ENCODE assay signal across 7 cellular contexts in genomic region chr1:151720974-151721787, GRCh38. TPM values are rescaled to one million over a fixed set of nuclear protein-coding genes. Genes with fewer than 3 reads are reported as not detected.
DNase-seq lines count a peak whose midpoint lies in the region; ATAC-seq and TF ChIP-seq lines count a peak whose summit lies in the region.

TSS of gene RIIAD1 (plus strand) at chr1:151721522. CDS start at chr1:151721537, 15 bp downstream.

- H3K36me3 ChIP-seq in endocrine pancreas (ENCODE audit: control insufficient read depth, insufficient read depth, low read length): no peaks in the 10 kb centered on the region
- no peaks in the 10 kb centered on the region for H3K36me3 ChIP-seq in mucosa of stomach (ENCODE audit: control insufficient read depth, insufficient read depth, low read length)
- no peaks in the 10 kb centered on the region for H3K36me3 ChIP-seq in stomach smooth muscle (ENCODE audit: control insufficient read depth in 2 of 2, insufficient read depth in 2 of 2, low read length in 2 of 2)

- peaks cover 3% of the 10 kb centered on the region for H3K4me1 ChIP-seq in endocrine pancreas (ENCODE audit: control insufficient read depth, insufficient read depth, low read length)
- peaks cover 18% of the 10 kb centered on the region for H3K4me1 ChIP-seq in mucosa of stomach (ENCODE audit: control insufficient read depth, insufficient read depth, low read length)
- peaks cover 38% of the 10 kb centered on the region for H3K4me1 ChIP-seq in stomach smooth muscle (ENCODE audit: control insufficient read depth, insufficient read depth, low read length)

- DNase-seq in GM13977 (ENCODE audit: low spot score) (peak; percentile 92), NCI-H446 treated with DMSO at 0.1 percent for 48 hours (lab: John Stamatoyannopoulos, UW) (no peak)
- DNase-seq in activated CD4-positive, alpha-beta T cell treated with anti-CD3 and anti-CD28 coated beads for 36 hours: peak; percentile 67

- no peaks in the 10 kb centered on the region for H3K9me3 Mint-ChIP-seq in activated CD4-positive, alpha-beta T cell treated with anti-CD3 and anti-CD28 coated beads for 36 hours (ENCODE audit: low read depth)

- intact Hi-C loops in activated CD4-positive, alpha-beta T cell treated with anti-CD3 and anti-CD28 coated beads for 36 hours (cut with DNase I, micrococcal nuclease): loop anchor here in 1 of 2 experiments (1.0 to 2.0 kb wide), 3 partner anchors 109 to 181 kb away; partner anchors contain the start of genes SNX27 and TUFT1

- H3K27ac Mint-ChIP-seq in activated CD4-positive, alpha-beta T cell treated with anti-CD3 and anti-CD28 coated beads for 36 hours: no peak within 1 kb of the TSS

- H3K4me3 Mint-ChIP-seq in activated CD4-positive, alpha-beta T cell treated with anti-CD3 and anti-CD28 coated beads for 36 hours: peak within 1 kb of the TSS; percentile 61

- H3K27me3 ChIP-seq in endocrine pancreas (ENCODE audit: control insufficient read depth, insufficient read depth, low read length) (no peaks in the 10 kb centered on the region), mucosa of stomach (ENCODE audit: control insufficient read depth, insufficient read depth, low read length) (peaks cover 13% of the 10 kb centered on the region), stomach smooth muscle (ENCODE audit: control insufficient read depth in 1 of 2, insufficient read depth in 2 of 2, low read length in 2 of 2) (peaks cover 4 to 6% of the 10 kb centered on the region in 2 donors)

- H3K27ac ChIP-seq in stomach smooth muscle (ENCODE audit: low read length): peak within 1 kb of the TSS; percentile 84

- H3K36me3 Mint-ChIP-seq in activated CD4-positive, alpha-beta T cell treated with anti-CD3 and anti-CD28 coated beads for 36 hours (ENCODE audit: low read depth): no peaks in the 10 kb centered on the region

- H3K27me3 Mint-ChIP-seq in activated CD4-positive, alpha-beta T cell treated with anti-CD3 and anti-CD28 coated beads for 36 hours: peaks cover 55% of the 10 kb centered on the region

- H3K9ac ChIP-seq in endocrine pancreas (ENCODE audit: control insufficient read depth, insufficient read depth, low read length): peak within 1 kb of the TSS; percentile 62
- H3K9ac ChIP-seq in mucosa of stomach (ENCODE audit: low read length): peak within 1 kb of the TSS; percentile 64
- H3K9ac ChIP-seq in stomach smooth muscle (ENCODE audit: low read length in 2 of 2): peak within 1 kb of the TSS; percentile 57 to 71

- in situ Hi-C loops in GM13977 (cut with MboI; ENCODE audit: low pct_unique_long_range_greater_than_20kb, low sequenced_read_pairs, unreplicated experiment): no loop called here

- POLR2A ChIA-PET in activated CD4-positive, alpha-beta T cell treated with anti-CD3 and anti-CD28 coated beads for 36 hours (lab: Charles Lee): interaction anchor here (0.6 kb wide), 1 partner anchor 184 kb away, joined by 6 read pairs; no protein-coding TSS in a partner anchor

- H3K4me3 ChIP-seq in endocrine pancreas (ENCODE audit: control insufficient read depth, insufficient read depth, low read length): peak within 1 kb of the TSS; percentile 79
- peak within 1 kb of the TSS; percentile 63 for H3K4me3 ChIP-seq in mucosa of stomach (ENCODE audit: low read length)
- peak within 1 kb of the TSS; percentile 65 to 73 for H3K4me3 ChIP-seq in stomach smooth muscle (ENCODE audit: low read length in 2 of 2)

- no peaks in the 10 kb centered on the region for H3K9me3 ChIP-seq in endocrine pancreas (ENCODE audit: control insufficient read depth, low read length)
- H3K9me3 ChIP-seq in mucosa of stomach (ENCODE audit: control insufficient read depth, low read length): no peaks in the 10 kb centered on the region
- H3K9me3 ChIP-seq in stomach smooth muscle (ENCODE audit: control insufficient read depth in 2 of 2, low read length in 2 of 2): no peaks in the 10 kb centered on the region

- peaks cover 21% of the 10 kb centered on the region for H3K4me1 Mint-ChIP-seq in activated CD4-positive, alpha-beta T cell treated with anti-CD3 and anti-CD28 coated beads for 36 hours

- peak; percentile 69 for ATAC-seq in HG03460 (IDR thresholded peaks at IDR 0.05; ENCODE audit: unreplicated experiment)
- ATAC-seq in activated CD4-positive, alpha-beta T cell treated with anti-CD3 and anti-CD28 coated beads for 36 hours: peak; percentile 89

- TF ChIP-seq CTCF in GM13977 (IDR thresholded peaks at IDR 0.05; ENCODE audit: extremely low read depth, insufficient read depth, missing control alignments): no peak

- CTCF ChIA-PET in activated CD4-positive, alpha-beta T cell treated with anti-CD3 and anti-CD28 coated beads for 36 hours (lab: Charles Lee): interaction anchor here (0.6 to 1.6 kb wide), 6 partner anchors 14 to 158 kb away, joined by 3 to 9 read pairs (median 4); no protein-coding TSS in a partner anchor

RNA-seq across cellular contexts. Expression of gene RIIAD1, which starts in this region (rescaled TPM):
- total RNA-seq in activated CD4-positive, alpha-beta T cell treated with anti-CD3 and anti-CD28 coated beads for 36 hours: not detected

Comparison
In these comparisons a context has a peak if more than half of its experiments do, and no peak if none do; other contexts are left out.
1. Peak in DNase-seq and ATAC-seq in activated CD4-positive, alpha-beta T cell treated with anti-CD3 and anti-CD28 coated beads for 36 hours; RNA of the gene not detected or under 1 TPM.